ENCODE assay signal across 20 cellular contexts in the genomic region with DNA sequence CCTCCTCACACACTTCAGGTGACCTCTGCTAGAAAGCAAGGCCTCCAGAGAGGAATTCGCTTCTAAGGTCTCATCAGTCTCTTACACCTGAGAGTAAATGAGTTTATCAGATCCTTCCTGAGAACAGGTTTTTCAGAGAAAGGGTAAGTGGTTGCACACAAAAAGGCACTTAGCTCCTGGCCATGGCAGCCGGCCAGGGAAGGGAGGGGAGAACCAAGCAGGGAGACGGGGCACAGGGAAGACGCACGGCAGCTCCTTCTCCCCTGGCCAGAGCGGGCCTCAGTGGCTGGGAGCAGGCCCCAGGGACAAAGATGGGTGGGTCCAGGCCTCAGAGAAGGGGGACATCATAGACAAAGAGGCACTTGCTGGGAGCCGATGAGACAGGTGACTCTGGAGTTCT. TPM values are rescaled to one million over a fixed set of nuclear protein-coding genes. Genes with fewer than 3 reads are reported as not detected.
A peak's percentile ranks its signal among the peaks of the same experiment; 100 is the strongest.
DNase-seq lines count a peak whose midpoint lies in the region; TF ChIP-seq lines count a peak whose summit lies in the region.
"Had no signal": no experiment of that assay in that cellular context is flagged by ENCODE, and none has a peak within 500 bp of the region (broad histone marks: within the 10 kb centered on the region; RNA-seq: fewer than 3 reads in every experiment).

No MANE protein-coding gene starts in this region.

- H2AFZ ChIP-seq in neuronal stem cell (ENCODE audit: low read length) = no peak overlapping the region

- DNase-seq in NCI-H1436 (lab: John Stamatoyannopoulos, UW) = peak; percentile 68
- DNase-seq in NCI-H1436 treated with DMSO at 0.1 percent for 48 hours (lab: John Stamatoyannopoulos, UW) = no peak
- peak; percentile 8 to 48 for DNase-seq in NCI-H187 (lab: John Stamatoyannopoulos, UW)
- peak; percentile 43 for DNase-seq in NCI-H774 (lab: John Stamatoyannopoulos, UW)
- no peak for DNase-seq in neuronal stem cell (ENCODE audit: low spot score)
- no peak for DNase-seq in amygdala (lab: John Stamatoyannopoulos, UW)
- DNase-seq in activated T-helper 1 cell treated with anti-CD3 and anti-CD28 coated beads, Interleukin-12 subunit alpha, Interleukin-12 subunit beta, Interleukin-2, Interleukin-4 antibody, amounts not matched to agents 30 ng/mL and 10 ng/mL and 1 ng/mL, durations not matched to agents 14 hours and 24 hours and 36 hours (ENCODE audit: low spot score) = no peak
- no peak for DNase-seq in transverse colon
- DNase-seq: 8988T; activated naive CD4-positive, alpha-beta T cell treated with anti-CD3 and anti-CD28 coated beads for 36 hours; activated T-cell treated with anti-CD3 and anti-CD28 coated beads for 4 hours; DMS 273 treated with DMSO at 0.1 percent for 48 hours; MV-4-11; naive B cell; spleen had no signal

- H3K4me2 ChIP-seq in neuronal stem cell (ENCODE audit: insufficient read depth, low read length, poor library complexity, severe bottlenecking) = no peak overlapping the region

- TF ChIP-seq POLR2A in transverse colon (IDR thresholded peaks at IDR 0.05) = no peak

- H3K36me3 ChIP-seq in neuronal stem cell (replicated peaks in 1 of 2; ENCODE audit: control insufficient read depth in 2 of 2, insufficient read depth in 2 of 2, low read length in 2 of 2) (no peaks in the 10 kb centered on the region), transverse colon (no peaks in the 10 kb centered on the region)
- H3K36me3 ChIP-seq: spleen had no signal

- TF ChIP-seq EP300 in transverse colon (IDR thresholded peaks at IDR 0.05; ENCODE audit: low read depth) = no peak

- no peak overlapping the region for H3K27ac Mint-ChIP-seq in activated T-helper 1 cell treated with anti-CD3 and anti-CD28 coated beads, Interleukin-12 subunit alpha, Interleukin-12 subunit beta, Interleukin-2, Interleukin-4 antibody, amounts not matched to agents 30 ng/mL and 10 ng/mL and 1 ng/mL, durations not matched to agents 14 hours and 24 hours and 36 hours
- H3K27ac Mint-ChIP-seq: activated naive CD4-positive, alpha-beta T cell treated with anti-CD3 and anti-CD28 coated beads for 36 hours had no signal

- no peak overlapping the region for H4K8ac ChIP-seq in neuronal stem cell (ENCODE audit: low read depth, low read length)

- peak overlapping the region; percentile 69 for H3K18ac ChIP-seq in neuronal stem cell (ENCODE audit: low read length)

- no peaks in the 10 kb centered on the region for H3K36me3 Mint-ChIP-seq in activated T-helper 1 cell treated with anti-CD3 and anti-CD28 coated beads, Interleukin-12 subunit alpha, Interleukin-12 subunit beta, Interleukin-2, Interleukin-4 antibody, amounts not matched to agents 30 ng/mL and 10 ng/mL and 1 ng/mL, durations not matched to agents 14 hours and 24 hours and 36 hours (ENCODE audit: low read depth)
- H3K36me3 Mint-ChIP-seq: naive B cell had no signal

- H3K9me3 ChIP-seq in neuronal stem cell (replicated peaks in 1 of 2; ENCODE audit: control insufficient read depth in 2 of 2, insufficient read depth in 1 of 2, low read depth in 1 of 2, low read length in 2 of 2) (no peaks in the 10 kb centered on the region), transverse colon (no peaks in the 10 kb centered on the region)
- H3K9me3 ChIP-seq: spleen had no signal

- H2BK15ac ChIP-seq in neuronal stem cell (ENCODE audit: low read length) = peak overlapping the region; percentile 93

- H2BK120ac ChIP-seq in neuronal stem cell (ENCODE audit: low read depth, low read length) = peak overlapping the region; percentile 47

- in situ Hi-C loops in transverse colon (cut with MboI; ENCODE audit: low pct_ligation_motif_present in 1 of 4, low pct_unique_long_range_greater_than_20kb in 1 of 4, low sequenced_read_pairs in 3 of 4) = no loop called here

- no peak overlapping the region for H3K23ac ChIP-seq in neuronal stem cell (ENCODE audit: low read depth, low read length, poor library complexity)

- TF ChIP-seq CTCF in transverse colon (IDR thresholded peaks at IDR 0.05) = no peak

- peaks cover 4% of the 10 kb centered on the region for H3K27me3 Mint-ChIP-seq in activated T-helper 1 cell treated with anti-CD3 and anti-CD28 coated beads, Interleukin-12 subunit alpha, Interleukin-12 subunit beta, Interleukin-2, Interleukin-4 antibody, amounts not matched to agents 30 ng/mL and 10 ng/mL and 1 ng/mL, durations not matched to agents 14 hours and 24 hours and 36 hours (ENCODE audit: insufficient read depth)

- no peak overlapping the region for H3K27ac ChIP-seq in neuronal stem cell (replicated peaks; ENCODE audit: low read length)
- H3K27ac ChIP-seq in transverse colon = no peak overlapping the region
- H3K27ac ChIP-seq: spleen had no signal

- peak overlapping the region; percentile 7 for H2BK5ac ChIP-seq in neuronal stem cell (ENCODE audit: low read length)

- H3K4me3 Mint-ChIP-seq in activated T-helper 1 cell treated with anti-CD3 and anti-CD28 coated beads, Interleukin-12 subunit alpha, Interleukin-12 subunit beta, Interleukin-2, Interleukin-4 antibody, amounts not matched to agents 30 ng/mL and 10 ng/mL and 1 ng/mL, durations not matched to agents 14 hours and 24 hours and 36 hours = no peak overlapping the region
- H3K4me3 Mint-ChIP-seq: activated naive CD4-positive, alpha-beta T cell treated with anti-CD3 and anti-CD28 coated beads for 36 hours; naive B cell had no signal

- no peak overlapping the region for H3K9ac ChIP-seq in neuronal stem cell (ENCODE audit: low read depth, low read length, poor library complexity)

- intact Hi-C loops in activated T-helper 1 cell treated with anti-CD3 and anti-CD28 coated beads, Interleukin-12 subunit alpha, Interleukin-12 subunit beta, Interleukin-2, Interleukin-4 antibody, amounts not matched to agents 30 ng/mL and 10 ng/mL and 1 ng/mL, durations not matched to agents 14 hours and 24 hours and 36 hours (cut with micrococcal nuclease) = no loop called here
- intact Hi-C loops in transverse colon (cut with DNase I; ENCODE audit: low total_unique reads) = no loop called here

- peak overlapping the region; percentile 2 for H3K4ac ChIP-seq in neuronal stem cell (ENCODE audit: low read length)

- H3K79me1 ChIP-seq in neuronal stem cell (ENCODE audit: low read depth, low read length) = no peaks in the 10 kb centered on the region

- H4K91ac ChIP-seq in neuronal stem cell (ENCODE audit: low read depth, low read length, poor library complexity) = no peak overlapping the region

- WGBS in neuronal stem cell (ENCODE audit: extremely low coverage in 2 of 2, insufficient read length in 2 of 2, insufficient replicate concordance in 1 of 2), 2 donors = no CpG with 5 or more reads among the region's 7 CpGs
- WGBS in transverse colon (ENCODE audit: low coverage in 1 of 2), 2 donors = 63% methylated on average over 7 of the region's 7 CpGs; no CpG with 5 or more reads in 1 of the 2 donors

- H2AK5ac ChIP-seq in neuronal stem cell (ENCODE audit: low read depth, low read length) = peak overlapping the region; percentile 85

- no peaks in the 10 kb centered on the region for H3K9me3 Mint-ChIP-seq in activated T-helper 1 cell treated with anti-CD3 and anti-CD28 coated beads, Interleukin-12 subunit alpha, Interleukin-12 subunit beta, Interleukin-2, Interleukin-4 antibody, amounts not matched to agents 30 ng/mL and 10 ng/mL and 1 ng/mL, durations not matched to agents 14 hours and 24 hours and 36 hours
- H3K9me3 Mint-ChIP-seq: activated naive CD4-positive, alpha-beta T cell treated with anti-CD3 and anti-CD28 coated beads for 36 hours; naive B cell had no signal

- no peak overlapping the region for H3K4me3 ChIP-seq in neuronal stem cell (ENCODE audit: low read length in 2 of 2)
- H3K4me3 ChIP-seq in transverse colon = no peak overlapping the region
- H3K4me3 ChIP-seq: spleen had no signal

- peaks cover 0 to 18% (median 0%) of the 10 kb centered on the region in 3 experiments for H3K27me3 ChIP-seq in neuronal stem cell (ENCODE audit: control insufficient read depth in 3 of 3, insufficient read depth in 3 of 3, low read depth in 1 of 3, low read length in 3 of 3)
- H3K27me3 ChIP-seq in transverse colon = peaks cover 6% of the 10 kb centered on the region

- no peak overlapping the region for H3K14ac ChIP-seq in neuronal stem cell (ENCODE audit: low read length)

- peak overlapping the region; percentile 33 for H2BK12ac ChIP-seq in neuronal stem cell (ENCODE audit: low read length)

- peaks cover 0 to 29% of the 10 kb centered on the region in 2 donors for H3K4me1 ChIP-seq in neuronal stem cell (ENCODE audit: control insufficient read depth in 2 of 2, insufficient read depth in 1 of 2, low read depth in 1 of 2, low read length in 2 of 2)
- no peaks in the 10 kb centered on the region for H3K4me1 ChIP-seq in transverse colon
- H3K4me1 ChIP-seq: spleen had no signal

- no peaks in the 10 kb centered on the region for H3K4me1 Mint-ChIP-seq in activated T-helper 1 cell treated with anti-CD3 and anti-CD28 coated beads, Interleukin-12 subunit alpha, Interleukin-12 subunit beta, Interleukin-2, Interleukin-4 antibody, amounts not matched to agents 30 ng/mL and 10 ng/mL and 1 ng/mL, durations not matched to agents 14 hours and 24 hours and 36 hours (ENCODE audit: low read depth)
- H3K4me1 Mint-ChIP-seq: naive B cell had no signal

RNA-seq across cellular contexts. Expression of a gene that starts 3.6 kb away (rescaled TPM):
- polyA plus RNA-seq in neuronal stem cell (2013, experiment 1 of 2) = 8.6 TPM
- 10.2 TPM for polyA plus RNA-seq in neuronal stem cell (2013, experiment 2 of 2)
- total RNA-seq in activated T-helper 1 cell treated with anti-CD3 and anti-CD28 coated beads, Interleukin-12 subunit alpha, Interleukin-12 subunit beta, Interleukin-2, Interleukin-4 antibody, amounts not matched to agents 30 ng/mL and 10 ng/mL and 1 ng/mL, durations not matched to agents 14 hours and 24 hours and 36 hours = not detected in 2 replicates
- total RNA-seq in transverse colon = under 1 TPM in 2 of 4 donors, not detected in 2; 0.14 to 0.95 TPM
- total RNA-seq: activated naive CD4-positive, alpha-beta T cell treated with anti-CD3 and anti-CD28 coated beads for 36 hours; frontal cortex; posterior vena cava; RPMI7951 had no signal
- polyA plus RNA-seq: BJ had no signal

RNA-seq across cellular contexts. Expression of a gene that starts 18.0 kb away (rescaled TPM):
- 0.86 TPM for polyA plus RNA-seq in neuronal stem cell (2013, experiment 1 of 2)
- polyA plus RNA-seq in neuronal stem cell (2013, experiment 2 of 2) = 0.86 TPM
- total RNA-seq in activated T-helper 1 cell treated with anti-CD3 and anti-CD28 coated beads, Interleukin-12 subunit alpha, Interleukin-12 subunit beta, Interleukin-2, Interleukin-4 antibody, amounts not matched to agents 30 ng/mL and 10 ng/mL and 1 ng/mL, durations not matched to agents 14 hours and 24 hours and 36 hours = not detected in 2 replicates
- total RNA-seq in transverse colon = 100 to 1,000 TPM; 142 to 215 (median 177) TPM
- total RNA-seq: activated naive CD4-positive, alpha-beta T cell treated with anti-CD3 and anti-CD28 coated beads for 36 hours; frontal cortex; RPMI7951 had no signal
- polyA plus RNA-seq: BJ had no signal

RNA-seq across cellular contexts. Expression of a gene that starts 40.4 kb away (rescaled TPM):
- polyA plus RNA-seq in neuronal stem cell (2013, experiment 1 of 2) = 3.6 TPM
- 3.4 TPM for polyA plus RNA-seq in neuronal stem cell (2013, experiment 2 of 2)
- total RNA-seq in activated T-helper 1 cell treated with anti-CD3 and anti-CD28 coated beads, Interleukin-12 subunit alpha, Interleukin-12 subunit beta, Interleukin-2, Interleukin-4 antibody, amounts not matched to agents 30 ng/mL and 10 ng/mL and 1 ng/mL, durations not matched to agents 14 hours and 24 hours and 36 hours = not detected in 2 replicates
- total RNA-seq in transverse colon = under 1 TPM in 2 of 4 donors, not detected in 2; 0.16 to 0.41 TPM
- total RNA-seq: activated naive CD4-positive, alpha-beta T cell treated with anti-CD3 and anti-CD28 coated beads for 36 hours; lower leg skin; posterior vena cava; spleen had no signal

Comparison
In these comparisons a context has a peak if more than half of its experiments do, and no peak if none do; other contexts are left out.
1. DNase-seq: peak in NCI-H1436 (single experiment), NCI-H187 (2 of 2) and NCI-H774 (single experiment); none in NCI-H1436 treated with DMSO at 0.1 percent for 48 hours (single experiment), neuronal stem cell (single experiment), amygdala (0 of 56), activated T-helper 1 cell treated with anti-CD3 and anti-CD28 coated beads, Interleukin-12 subunit alpha, Interleukin-12 subunit beta, Interleukin-2, Interleukin-4 antibody, amounts not matched to agents 30 ng/mL and 10 ng/mL and 1 ng/mL, durations not matched to agents 14 hours and 24 hours and 36 hours (single experiment) and transverse colon (single experiment).
2. RNA of a gene that starts 18.0 kb away (total RNA-seq): 142 to 215 TPM in transverse colon; not detected in activated T-helper 1 cell treated with anti-CD3 and anti-CD28 coated beads, Interleukin-12 subunit alpha, Interleukin-12 subunit beta, Interleukin-2, Interleukin-4 antibody, amounts not matched to agents 30 ng/mL and 10 ng/mL and 1 ng/mL, durations not matched to agents 14 hours and 24 hours and 36 hours; every median in the first group is over 100 times any median in the second.